8 cellular contexts compared by ENCODE assay signal in genomic region chr14:31026395-31027096, GRCh38. TPM values are rescaled to one million over a fixed set of nuclear protein-coding genes. Genes with fewer than 3 reads are reported as not detected.
DNase-seq lines count a peak whose midpoint lies in the region; ATAC-seq, FAIRE-seq and TF ChIP-seq lines count a peak whose summit lies in the region.

No MANE protein-coding gene starts in this region.

- no peaks in the 10 kb centered on the region for H3K9me3 Mint-ChIP-seq in Caco-2 (ENCODE audit: unreplicated experiment)

- no TSS peak for BruUV-seq in Caco-2 (replicated peaks; lab: Mats Ljungman, UMichigan)

- no peaks in the 10 kb centered on the region for H3K9me3 ChIP-seq in Caco-2
- H3K9me3 ChIP-seq in endocrine pancreas (ENCODE audit: control insufficient read depth, low read length), result no peaks in the 10 kb centered on the region

- POLR2A ChIA-PET in Caco-2 (lab: Charles Lee), result interaction anchor here (0.6 to 1.4 kb wide), 13 partner anchors 8 to 1059 kb away, joined by 3 to 6 read pairs (median 4); partner anchors contain the start of genes DTD2, HEATR5A and HECTD1

- FAIRE-seq in HTR-8/SVneo (lab: Jason Lieb, UNC), result peak; percentile 99

- H3K4me1 ChIP-seq in Caco-2 (peaks cover 10% of the 10 kb centered on the region), endocrine pancreas (ENCODE audit: control insufficient read depth, insufficient read depth, low read length) (peaks cover 14% of the 10 kb centered on the region)

- H3K36me3 Mint-ChIP-seq in Caco-2 (ENCODE audit: insufficient read depth, unreplicated experiment), result peaks cover 14% of the 10 kb centered on the region

- CTCF ChIA-PET in Caco-2 (lab: Charles Lee), result interaction anchor here (0.6 to 1.3 kb wide), 5 partner anchors 14 to 386 kb away, joined by 3 to 5 read pairs (median 4); no protein-coding TSS in a partner anchor

- peaks cover 20% of the 10 kb centered on the region for H3K4me1 Mint-ChIP-seq in Caco-2 (ENCODE audit: low read depth, unreplicated experiment)

- DNase-seq in Caco-2, result peak; percentile 97
- peak; percentile 99 for DNase-seq in HTR-8/SVneo (ENCODE audit: insufficient read length, low spot score)
- DNase-seq in NOMO-1 treated with DMSO at 0.1 percent for 48 hours (lab: John Stamatoyannopoulos, UW; ENCODE audit: unreplicated experiment), result peak; percentile 94
- peak; percentile 68 for DNase-seq in activated CD8-positive, alpha-beta memory T cell treated with anti-CD3 and anti-CD28 coated beads, Interleukin-2, amount 50 U/mL, for 1 hour (ENCODE audit: extremely low read depth)
- peak; percentile 98 for DNase-seq in mesenteric fat pad (ENCODE audit: low spot score)
- peak; percentile 77 for DNase-seq in stimulated activated CD8-positive, alpha-beta memory T cell treated with anti-CD3 and anti-CD28 coated beads, Interleukin-15, amount 100 ng/mL, for 1 hour (ENCODE audit: low read depth)

- intact Hi-C loops in Caco-2 (cut with micrococcal nuclease; ENCODE audit: unreplicated experiment), result loop anchor here (1.0 to 2.0 kb wide), 2 partner anchors 46 to 56 kb away; no protein-coding TSS in a partner anchor

- peak overlapping the region; percentile 94 for H3K9ac ChIP-seq in endocrine pancreas (ENCODE audit: control insufficient read depth, insufficient read depth, low read length)

- H3K4me3 Mint-ChIP-seq in Caco-2 (ENCODE audit: unreplicated experiment), result peak overlapping the region; percentile 100

- TF ChIP-seq CTCF in Caco-2 (IDR thresholded peaks at IDR 0.05; ENCODE audit: insufficient read depth in 1 of 2, low read depth in 1 of 2, low read length in 1 of 2, severe bottlenecking in 1 of 2, unreplicated experiment in 1 of 2), result no peak

- H3K36me3 ChIP-seq in Caco-2 (ENCODE audit: control insufficient read depth, insufficient read depth, low read length) (no peaks in the 10 kb centered on the region; the same call in 1 of the 2 replicates), endocrine pancreas (ENCODE audit: control insufficient read depth, insufficient read depth, low read length) (no peaks in the 10 kb centered on the region)

- H3K27ac Mint-ChIP-seq in Caco-2 (ENCODE audit: unreplicated experiment), result peak overlapping the region; percentile 94

- peak; percentile 93 for ATAC-seq in GM21381 (IDR thresholded peaks at IDR 0.05; ENCODE audit: unreplicated experiment)

- H3K27me3 Mint-ChIP-seq in Caco-2 (ENCODE audit: insufficient read depth, unreplicated experiment), result no peaks in the 10 kb centered on the region

- no peaks in the 10 kb centered on the region for H3K27me3 ChIP-seq in Caco-2 (replicated peaks; ENCODE audit: control insufficient read depth, insufficient read depth, low read length)
- H3K27me3 ChIP-seq in endocrine pancreas (ENCODE audit: control insufficient read depth, insufficient read depth, low read length), result no peaks in the 10 kb centered on the region

- H3K4me3 ChIP-seq in Caco-2 (ENCODE audit: low read depth, low read length) (peak overlapping the region; percentile 88), endocrine pancreas (ENCODE audit: control insufficient read depth, insufficient read depth, low read length) (peak overlapping the region; percentile 84)

RNA-seq across cellular contexts. Expression of gene STRN3, which starts 0.4 kb away (rescaled TPM):
- total RNA-seq in Caco-2 (2022) (38.0 and 41.8 TPM in 2 replicates), mesenteric fat pad (42.0 TPM)

RNA-seq across cellular contexts. Expression of gene AP4S1, which starts 1.1 kb away (rescaled TPM):
- total RNA-seq in Caco-2 (2022) (10.8 and 13.2 TPM in 2 replicates), mesenteric fat pad (7.3 TPM)

Comparison
In these comparisons a context has a peak if more than half of its experiments do, and no peak if none do; other contexts are left out.
1. Peak in every context shown above with its lines: DNase-seq, ATAC-seq and H3K4me3 ChIP-seq.